In the genomic region with DNA sequence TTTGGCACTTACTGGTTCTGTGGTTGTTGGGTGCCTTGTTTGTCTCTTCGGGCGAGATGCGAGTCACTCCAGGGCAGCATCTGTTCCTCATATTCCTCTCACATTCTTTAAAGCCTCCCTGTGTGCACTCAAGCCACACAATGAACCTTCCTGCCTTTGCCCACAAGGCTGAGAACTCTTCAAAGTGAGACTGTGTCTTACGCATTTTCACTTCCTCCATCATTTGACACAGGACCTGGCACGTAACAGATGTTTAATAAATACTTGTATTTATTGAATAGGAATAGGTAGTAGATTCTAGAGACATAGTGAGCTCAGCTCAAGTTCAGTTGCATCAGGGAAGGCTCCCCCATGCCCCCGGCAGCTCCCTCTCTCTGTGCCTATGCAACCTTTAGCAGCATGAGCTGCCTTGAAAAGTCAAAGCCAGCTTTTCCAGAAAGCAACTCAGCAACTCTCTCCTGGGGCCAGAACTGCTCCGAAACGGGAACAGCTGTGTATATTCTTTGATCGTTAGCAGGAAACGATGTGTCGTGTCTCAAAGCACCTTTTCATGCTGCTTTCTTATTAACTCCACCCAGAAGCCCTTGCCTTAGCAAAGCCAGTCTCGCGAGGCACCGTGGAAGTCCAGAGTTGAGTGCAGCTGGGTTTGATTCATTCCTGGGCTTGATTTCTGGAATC, we compare ENCODE assay signal across 8 cellular contexts.
DNase-seq lines count a peak whose midpoint lies in the region; ATAC-seq and TF ChIP-seq lines count a peak whose summit lies in the region.

No MANE protein-coding gene starts in this region.

- TF ChIP-seq POLR2A in breast epithelium (IDR thresholded peaks at IDR 0.05), result no peak

- H3K4me1 Mint-ChIP-seq in naive thymus-derived CD4-positive, alpha-beta T cell, result peaks cover 7 to 54% (median 27%) of the 10 kb centered on the region in 7 donors

- H3K27ac ChIP-seq in breast epithelium (peak overlapping the region; percentile 53 to 74), coronary artery (peak overlapping the region in 1 of 2 donors; percentile 2)
- no peak overlapping the region for H3K27ac ChIP-seq in naive thymus-derived CD4-positive, alpha-beta T cell (ENCODE audit: low read depth, low read length)

- peak; percentile 89 for ATAC-seq in HG02973 (IDR thresholded peaks at IDR 0.05; ENCODE audit: unreplicated experiment)
- ATAC-seq in naive thymus-derived CD4-positive, alpha-beta T cell, result peak; percentile 87

- no peaks in the 10 kb centered on the region for H3K27me3 ChIP-seq in breast epithelium
- H3K27me3 ChIP-seq in naive thymus-derived CD4-positive, alpha-beta T cell (ENCODE audit: control insufficient read depth in 2 of 2, insufficient read depth in 2 of 2, low read length in 2 of 2), result no peaks in the 10 kb centered on the region

- no peaks in the 10 kb centered on the region for H3K36me3 ChIP-seq in breast epithelium
- H3K36me3 ChIP-seq in naive thymus-derived CD4-positive, alpha-beta T cell (ENCODE audit: control insufficient read depth in 2 of 3, insufficient read depth in 3 of 3, low read length in 3 of 3), result no peaks in the 10 kb centered on the region

- H3K9me3 Mint-ChIP-seq in naive thymus-derived CD4-positive, alpha-beta T cell, result peaks cover 0 to 3% (median 0%) of the 10 kb centered on the region in 11 donors

- intact Hi-C loops in breast epithelium (cut with DNase I; ENCODE audit: low total_unique reads), result no loop called here
- intact Hi-C loops in naive thymus-derived CD4-positive, alpha-beta T cell (cut with micrococcal nuclease), result no loop called here

- POLR2A ChIA-PET in naive thymus-derived CD4-positive, alpha-beta T cell (lab: Charles Lee), result interaction anchor here (0.6 to 2.7 kb wide), 8 partner anchors 10 to 1127 kb away, joined by 3 to 11 read pairs (median 3); a partner anchor contains a TSS

- H3K4me1 ChIP-seq in breast epithelium, result peaks cover 0 to 9% of the 10 kb centered on the region in 2 donors
- peaks cover 7 to 12% of the 10 kb centered on the region in 2 donors for H3K4me1 ChIP-seq in naive thymus-derived CD4-positive, alpha-beta T cell (ENCODE audit: control insufficient read depth in 2 of 2, insufficient read depth in 2 of 2, low read length in 2 of 2)

- H3K9me3 ChIP-seq in breast epithelium, result no peaks in the 10 kb centered on the region
- H3K9me3 ChIP-seq in naive thymus-derived CD4-positive, alpha-beta T cell (ENCODE audit: control insufficient read depth in 2 of 3, low read length in 3 of 3), result no peaks in the 10 kb centered on the region

- no peaks in the 10 kb centered on the region for H3K27me3 Mint-ChIP-seq in naive thymus-derived CD4-positive, alpha-beta T cell

- TF ChIP-seq CTCF in breast epithelium (IDR thresholded peaks at IDR 0.05) (no peak), coronary artery (IDR thresholded peaks at IDR 0.05) (no peak)

- H3K4me3 Mint-ChIP-seq in naive thymus-derived CD4-positive, alpha-beta T cell, result peak overlapping the region; percentile 30 to 78 (median 60)

- H3K27ac Mint-ChIP-seq in naive thymus-derived CD4-positive, alpha-beta T cell, result peak overlapping the region; percentile 58 to 95 (median 82)

- H3K36me3 Mint-ChIP-seq in naive thymus-derived CD4-positive, alpha-beta T cell, result peaks cover 0 to 35% (median 3%) of the 10 kb centered on the region in 5 donors

- DNase-seq in stimulated activated CD4-positive, alpha-beta T cell treated with anti-CD3 and anti-CD28 coated beads, Interleukin-12 subunit alpha, Interleukin-12 subunit beta, amount 100 ng/mL, for 4 hours, result peak; percentile 3
- no peak for DNase-seq in stimulated activated CD4-positive, alpha-beta T cell treated with anti-CD3 and anti-CD28 coated beads, Interleukin-4, amount 100 ng/mL, for 1 hour
- DNase-seq in RPMI7951 (ENCODE audit: low read depth) (peak; percentile 93), breast epithelium (ENCODE audit: low spot score in 2 of 2) (peak in 1 of 2 donors; percentile 54), coronary artery (ENCODE audit: low spot score) (no peak), inferior parietal cortex (ENCODE audit: extremely low spot score) (no peak)
- DNase-seq in naive thymus-derived CD4-positive, alpha-beta T cell, result peak in 7 of 9 donors; percentile 35 to 63 (median 51)

- H3K4me3 ChIP-seq in breast epithelium (no peak overlapping the region), coronary artery (no peak overlapping the region)
- peak overlapping the region; percentile 15 for H3K4me3 ChIP-seq in naive thymus-derived CD4-positive, alpha-beta T cell (ENCODE audit: low read length)

- CTCF ChIA-PET in naive thymus-derived CD4-positive, alpha-beta T cell (lab: Charles Lee), result interaction anchor here (1.0 to 1.1 kb wide), 2 partner anchors 100 to 102 kb away, joined by 4 read pairs; no protein-coding TSS in a partner anchor

Comparison
In these comparisons a context has a peak if more than half of its experiments do, and no peak if none do; other contexts are left out.
1. DNase-seq: peak in stimulated activated CD4-positive, alpha-beta T cell treated with anti-CD3 and anti-CD28 coated beads, Interleukin-12 subunit alpha, Interleukin-12 subunit beta, amount 100 ng/mL, for 4 hours (single experiment), RPMI7951 (single experiment) and naive thymus-derived CD4-positive, alpha-beta T cell (7 of 9); none in stimulated activated CD4-positive, alpha-beta T cell treated with anti-CD3 and anti-CD28 coated beads, Interleukin-4, amount 100 ng/mL, for 1 hour (single experiment), coronary artery (single experiment) and inferior parietal cortex (single experiment).